Comparison of ENCODE assay signal across 37 cellular contexts in genomic region chr12:114360485-114360884, GRCh38. TPM values are rescaled to one million over a fixed set of nuclear protein-coding genes. Genes with fewer than 3 reads are reported as not detected.
"Had no signal": no experiment of that assay in that cellular context is flagged by ENCODE, and none has a peak within 500 bp of the region (broad histone marks: within the 10 kb centered on the region; RNA-seq: fewer than 3 reads in every experiment).

No MANE protein-coding gene starts in this region.

- H3K27ac ChIP-seq: adrenal gland, body of pancreas, brain microvascular endothelial cell, breast epithelium, VCaP had no signal

- H3K4me1 ChIP-seq: adrenal gland, body of pancreas, breast epithelium had no signal

- H3K36me3 ChIP-seq: adrenal gland, brain microvascular endothelial cell, breast epithelium had no signal

- FAIRE-seq: astrocyte, TTC549 had no signal

- H3K4me3 ChIP-seq: adrenal gland, body of pancreas, breast epithelium had no signal

- DNase-seq: activated B cell treated with CpG ODN at 0.5 μM for 24 hours; activated CD4-positive, alpha-beta memory T cell treated with anti-CD3 and anti-CD28 coated beads for 36 hours; activated CD4-positive, alpha-beta T cell treated with anti-CD3 and anti-CD28 coated beads for 4 hours; activated CD4-positive, alpha-beta T cell treated with anti-CD3 and anti-CD28 coated beads, Interleukin-2, amount 10 ng/mL, durations not matched to agents 24 days and 14 days; activated CD4-positive, alpha-beta T cell treated with anti-CD3 and anti-CD28 coated beads, Interleukin-2, amount 50 U/mL, for 1 hour; activated CD4-positive, alpha-beta T cell treated with anti-CD3 and anti-CD28 coated beads, Interleukin-2, amount 50 U/mL, for 4 hours; activated CD4-positive, CD25-positive, alpha-beta regulatory T cell treated with anti-CD3 and anti-CD28 coated beads, Interleukin-2, amount 50 U/mL, for 72 hours; activated CD8-positive, alpha-beta memory T cell treated with anti-CD3 and anti-CD28 coated beads, Interleukin-2, amount 50 U/mL, for 4 hours; activated CD8-positive, alpha-beta T cell treated with anti-CD3 and anti-CD28 coated beads for 36 hours; activated effector memory CD4-positive, alpha-beta T cell treated with anti-CD3 and anti-CD28 coated beads, Interleukin-2, amount 50 U/mL, for 16 hours; activated gamma-delta T cell treated with Interleukin-2 at 50 U/mL for 16 hours; activated naive CD4-positive, alpha-beta T cell; activated naive CD4-positive, alpha-beta T cell treated with anti-CD3 and anti-CD28 coated beads for 36 hours; activated naive CD4-positive, alpha-beta T cell treated with anti-CD3 and anti-CD28 coated beads, Interleukin-2, amount 50 U/mL, for 16 hours; activated naive CD8-positive, alpha-beta T cell treated with anti-CD3 and anti-CD28 coated beads for 36 hours; activated T-cell treated with anti-CD3 and anti-CD28 coated beads for 4 hours; activated T-cell treated with anti-CD3 and anti-CD28 coated beads, Interleukin-2, amount 50 U/mL, for 1 hour; activated T-cell treated with anti-CD3 and anti-CD28 coated beads, Interleukin-2, amount 50 U/mL, for 4 hours; activated T-cell treated with anti-CD3 and anti-CD28 coated beads, Interleukin-2, amount 50 U/mL, for 72 hours; adrenal gland; amniotic stem cell; aorta; body of pancreas; brain microvascular endothelial cell; caudate nucleus; cerebellar nuclear complex; T-helper 2 cell; T-helper 9 cell had no signal

- H3K9me3 ChIP-seq: adrenal gland, body of pancreas, breast epithelium had no signal

- ATAC-seq: activated CD8-positive, alpha-beta T cell treated with anti-CD3 and anti-CD28 coated beads for 36 hours; activated naive CD4-positive, alpha-beta T cell treated with anti-CD3 and anti-CD28 coated beads, Interleukin-2, amount 50 U/mL, for 72 hours; activated T-cell treated with anti-CD3 and anti-CD28 coated beads, Interleukin-2, amount 50 U/mL, for 4 hours; activated T-cell treated with anti-CD3 and anti-CD28 coated beads, Interleukin-2, amount 50 U/mL, for 72 hours; activated T-helper 17 cell treated with anti-CD3 and anti-CD28 coated beads, Interleukin-2, amount 50 U/mL, for 72 hours; body of pancreas had no signal

- H3K27me3 ChIP-seq: body of pancreas, brain microvascular endothelial cell, breast epithelium had no signal

RNA-seq across cellular contexts. Expression of gene TBX5, which starts 45.5 kb away (rescaled TPM):
- total RNA-seq: activated B cell treated with CpG ODN at 0.5 μM for 24 hours; activated CD4-positive, alpha-beta memory T cell treated with anti-CD3 and anti-CD28 coated beads for 36 hours; activated CD4-positive, alpha-beta T cell treated with anti-CD3 and anti-CD28 coated beads, Interleukin-2, amount 10 ng/mL, durations not matched to agents 24 days and 14 days; activated CD8-positive, alpha-beta memory T cell treated with anti-CD3 and anti-CD28 coated beads for 36 hours; activated CD8-positive, alpha-beta T cell treated with anti-CD3 and anti-CD28 coated beads for 36 hours; activated naive CD4-positive, alpha-beta T cell treated with anti-CD3 and anti-CD28 coated beads for 36 hours; activated naive CD4-positive, alpha-beta T cell treated with anti-CD3 and anti-CD28 coated beads, Interleukin-2, amount 50 U/mL, for 72 hours; activated naive CD8-positive, alpha-beta T cell treated with anti-CD3 and anti-CD28 coated beads for 36 hours; activated T-cell treated with anti-CD3 and anti-CD28 coated beads, Interleukin-2, amount 50 U/mL, for 4 hours; activated T-cell treated with anti-CD3 and anti-CD28 coated beads, Interleukin-2, amount 50 U/mL, for 72 hours; activated T-helper 1 cell treated with anti-CD3 and anti-CD28 coated beads, Interleukin-12 subunit alpha, Interleukin-12 subunit beta, Interleukin-2, Interleukin-4 antibody, amounts not matched to agents 30 ng/mL and 10 ng/mL and 1 ng/mL, durations not matched to agents 14 hours and 24 hours and 36 hours; activated T-helper 17 cell treated with anti-CD3 and anti-CD28 coated beads, Interleukin-2, amount 50 U/mL, for 72 hours; astrocyte; body of pancreas; chondrocyte had no signal
